Comparison of ENCODE assay signal across 1 cellular context in genomic region chr1:176193663-176194062, GRCh38.
TF ChIP-seq lines count a peak whose summit lies in the region.

No MANE protein-coding gene starts in this region.

TF ChIP-seq in GM12878, 131 proteins besides CTCF, POLR2A, EP300 and RAD21 (continued from another document):
- TF ChIP-seq JUND (IDR thresholded peaks at IDR 0.05; ENCODE audit: low read depth, low read length) (no peak), TCF12 (IDR thresholded peaks at IDR 0.05; ENCODE audit: low read depth, low read length) (no peak), STAT1 (conservative IDR thresholded peaks at IDR 0.05) (no peak), SUPT20H (IDR thresholded peaks at IDR 0.05; ENCODE audit: borderline replicate concordance, control insufficient read depth, low read depth, low read length) (no peak), BHLHE40 (IDR thresholded peaks at IDR 0.05; ENCODE audit: borderline replicate concordance in 1 of 2, low read depth in 2 of 2, low read length in 1 of 2) (no peak), LARP7 (IDR thresholded peaks at IDR 0.05) (no peak), CBX3 (IDR thresholded peaks at IDR 0.05; ENCODE audit: borderline replicate concordance, low read depth) (no peak), SMARCA5 (IDR thresholded peaks at IDR 0.05) (no peak), IRF4 (IDR thresholded peaks at IDR 0.05; ENCODE audit: low read depth, low read length) (no peak)
- TF ChIP-seq, protein P1, sequence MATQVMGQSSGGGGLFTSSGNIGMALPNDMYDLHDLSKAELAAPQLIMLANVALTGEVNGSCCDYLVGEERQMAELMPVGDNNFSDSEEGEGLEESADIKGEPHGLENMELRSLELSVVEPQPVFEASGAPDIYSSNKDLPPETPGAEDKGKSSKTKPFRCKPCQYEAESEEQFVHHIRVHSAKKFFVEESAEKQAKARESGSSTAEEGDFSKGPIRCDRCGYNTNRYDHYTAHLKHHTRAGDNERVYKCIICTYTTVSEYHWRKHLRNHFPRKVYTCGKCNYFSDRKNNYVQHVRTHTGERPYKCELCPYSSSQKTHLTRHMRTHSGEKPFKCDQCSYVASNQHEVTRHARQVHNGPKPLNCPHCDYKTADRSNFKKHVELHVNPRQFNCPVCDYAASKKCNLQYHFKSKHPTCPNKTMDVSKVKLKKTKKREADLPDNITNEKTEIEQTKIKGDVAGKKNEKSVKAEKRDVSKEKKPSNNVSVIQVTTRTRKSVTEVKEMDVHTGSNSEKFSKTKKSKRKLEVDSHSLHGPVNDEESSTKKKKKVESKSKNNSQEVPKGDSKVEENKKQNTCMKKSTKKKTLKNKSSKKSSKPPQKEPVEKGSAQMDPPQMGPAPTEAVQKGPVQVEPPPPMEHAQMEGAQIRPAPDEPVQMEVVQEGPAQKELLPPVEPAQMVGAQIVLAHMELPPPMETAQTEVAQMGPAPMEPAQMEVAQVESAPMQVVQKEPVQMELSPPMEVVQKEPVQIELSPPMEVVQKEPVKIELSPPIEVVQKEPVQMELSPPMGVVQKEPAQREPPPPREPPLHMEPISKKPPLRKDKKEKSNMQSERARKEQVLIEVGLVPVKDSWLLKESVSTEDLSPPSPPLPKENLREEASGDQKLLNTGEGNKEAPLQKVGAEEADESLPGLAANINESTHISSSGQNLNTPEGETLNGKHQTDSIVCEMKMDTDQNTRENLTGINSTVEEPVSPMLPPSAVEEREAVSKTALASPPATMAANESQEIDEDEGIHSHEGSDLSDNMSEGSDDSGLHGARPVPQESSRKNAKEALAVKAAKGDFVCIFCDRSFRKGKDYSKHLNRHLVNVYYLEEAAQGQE (IDR thresholded peaks at IDR 0.05; ENCODE audit: low read depth, low read length), result no peak
